Comparison of ENCODE assay signal across 18 cellular contexts in genomic region chr2:1947316-1947715, GRCh38.
DNase-seq lines count a peak whose midpoint lies in the region; TF ChIP-seq lines count a peak whose summit lies in the region.
"Had no signal": no experiment of that assay in that cellular context is flagged by ENCODE, and none has a peak within 500 bp of the region (broad histone marks: within the 10 kb centered on the region; RNA-seq: fewer than 3 reads in every experiment).

No MANE protein-coding gene starts in this region.

- DNase-seq in NCI-H510A treated with DMSO at 0.1 percent for 48 hours (lab: John Stamatoyannopoulos, UW), result peak; percentile 11
- DNase-seq in NCI-H510A (lab: John Stamatoyannopoulos, UW), result no peak
- DNase-seq in activated CD8-positive, alpha-beta memory T cell treated with anti-CD3 and anti-CD28 coated beads for 24 hours, result peak; percentile 1
- no peak for DNase-seq in activated CD8-positive, alpha-beta memory T cell treated with anti-CD3 and anti-CD28 coated beads, Interleukin-2, amount 50 U/mL, for 4 hours
- no peak for DNase-seq in neural crest cell (ENCODE audit: low read depth, low spot score)
- peak; percentile 48 for DNase-seq in type B pancreatic cell (ENCODE audit: extremely low spot score, unreplicated experiment)
- DNase-seq in cortex of kidney (lab: John Stamatoyannopoulos, UW), result no peak
- no peak for DNase-seq in stimulated activated CD4-positive, alpha-beta T cell treated with anti-CD3 and anti-CD28 coated beads, Interleukin-1b, Interleukin-23, amount 100 ng/mL, for 48 hours
- DNase-seq: AML-193; Caco-2; Calu3; CD4-positive, alpha-beta T cell; CD8-positive, alpha-beta T cell; DMS79; DND-41; EL; GDM1 had no signal

- H3K36me3 Mint-ChIP-seq in neural crest cell (ENCODE audit: low read depth) (no peaks in the 10 kb centered on the region), type B pancreatic cell (no peaks in the 10 kb centered on the region)
- H3K36me3 Mint-ChIP-seq: CD8-positive, alpha-beta T cell had no signal

- H3K4me1 Mint-ChIP-seq in neural crest cell, result peaks cover 12% of the 10 kb centered on the region
- peaks cover 1% of the 10 kb centered on the region for H3K4me1 Mint-ChIP-seq in type B pancreatic cell (ENCODE audit: unreplicated experiment)
- H3K4me1 Mint-ChIP-seq: B cell had no signal

- H3K4me3 Mint-ChIP-seq in neural crest cell (no peak overlapping the region), type B pancreatic cell (no peak overlapping the region)
- H3K4me3 Mint-ChIP-seq: B cell; CD4-positive, alpha-beta T cell; CD8-positive, alpha-beta T cell had no signal

- peaks cover 8% of the 10 kb centered on the region for H3K9me3 Mint-ChIP-seq in neural crest cell
- peaks cover 4% of the 10 kb centered on the region for H3K9me3 Mint-ChIP-seq in type B pancreatic cell
- H3K9me3 Mint-ChIP-seq: CD4-positive, alpha-beta T cell; CD8-positive, alpha-beta T cell had no signal

- H3K27ac Mint-ChIP-seq in neural crest cell (ENCODE audit: unreplicated experiment), result peak overlapping the region; percentile 63
- no peak overlapping the region for H3K27ac Mint-ChIP-seq in type B pancreatic cell
- H3K27ac Mint-ChIP-seq: B cell; CD4-positive, alpha-beta T cell; CD8-positive, alpha-beta T cell had no signal

- peaks cover 7% of the 10 kb centered on the region for H3K27me3 Mint-ChIP-seq in neural crest cell (ENCODE audit: low read depth)
- peaks cover 12% of the 10 kb centered on the region for H3K27me3 Mint-ChIP-seq in type B pancreatic cell
- H3K27me3 Mint-ChIP-seq: B cell had no signal

- TF ChIP-seq CTCF in neural crest cell (conservative IDR thresholded peaks at IDR 0.05) (no peak), type B pancreatic cell (conservative IDR thresholded peaks at IDR 0.05) (no peak)

Comparison
In these comparisons a context has a peak if more than half of its experiments do, and no peak if none do; other contexts are left out.
1. DNase-seq: peak in NCI-H510A treated with DMSO at 0.1 percent for 48 hours (single experiment), activated CD8-positive, alpha-beta memory T cell treated with anti-CD3 and anti-CD28 coated beads for 24 hours (single experiment) and type B pancreatic cell (single experiment); none in NCI-H510A (single experiment), activated CD8-positive, alpha-beta memory T cell treated with anti-CD3 and anti-CD28 coated beads, Interleukin-2, amount 50 U/mL, for 4 hours (single experiment), neural crest cell (single experiment), cortex of kidney (single experiment) and stimulated activated CD4-positive, alpha-beta T cell treated with anti-CD3 and anti-CD28 coated beads, Interleukin-1b, Interleukin-23, amount 100 ng/mL, for 48 hours (single experiment).